ENCODE assay signal across 9 cellular contexts in genomic region chr12:57488397-57489156, GRCh38. TPM values are rescaled to one million over a fixed set of nuclear protein-coding genes. Genes with fewer than 3 reads are reported as not detected.
DNase-seq lines count a peak whose midpoint lies in the region; ATAC-seq, FAIRE-seq and TF ChIP-seq lines count a peak whose summit lies in the region.
"Had no signal": no experiment of that assay in that cellular context is flagged by ENCODE, and none has a peak within 500 bp of the region (broad histone marks: within the 10 kb centered on the region; RNA-seq: fewer than 3 reads in every experiment).

No MANE protein-coding gene starts in this region.

- peak overlapping the region; percentile 67 for H3K4me3 ChIP-seq in AG10803 (ENCODE audit: low read length)
- H3K4me3 ChIP-seq in HL-60 (replicated peaks; ENCODE audit: insufficient read depth, low read length) = peak overlapping the region; percentile 93
- H3K4me3 ChIP-seq in GM12878 = peak overlapping the region; percentile 97
- H3K4me3 ChIP-seq in lung = peak overlapping the region; percentile 96
- H3K4me3 ChIP-seq in aorta (ENCODE audit: low read length in 2 of 2) = peak overlapping the region; percentile 77 to 84

- POLR2A ChIA-PET in GM12878 (lab: Charles Lee) = interaction anchor here (0.6 to 1.6 kb wide), 3 partner anchors 10 to 56 kb away, joined by 3 to 5 read pairs (median 4); partner anchors contain the start of gene DDIT3

- H3K79me2 ChIP-seq in GM12878 (ENCODE audit: control insufficient read depth, insufficient read depth, low read length) = peaks cover 17% of the 10 kb centered on the region

- H3K27ac ChIP-seq in HL-60 (replicated peaks) (peak overlapping the region; percentile 84), GM12878 (ENCODE audit: control insufficient read depth, insufficient read depth) (peak overlapping the region; percentile 76), lung (ENCODE audit: low read depth in 1 of 2, low read length in 1 of 2) (peak overlapping the region; percentile 65 to 88), aorta (ENCODE audit: low read depth in 1 of 2, low read length in 2 of 2) (peak overlapping the region in 1 of 2 donors; percentile 66)

- TF ChIP-seq CTCF in AG10803 (conservative IDR thresholded peaks at IDR 0.05; ENCODE audit: low read length) (no peak), HL-60 (IDR thresholded peaks at IDR 0.05; ENCODE audit: insufficient read depth, low read length) (no peak), GM12878 (IDR thresholded peaks at IDR 0.05 in 2 of 3, conservative IDR thresholded peaks at IDR 0.05 in 1 of 3; ENCODE audit: control insufficient read depth in 2 of 3, extremely low read depth in 1 of 3, insufficient read depth in 1 of 3, low read depth in 3 of 3, low read length in 3 of 3) (no peak), lung (IDR thresholded peaks at IDR 0.05; ENCODE audit: control extremely low read depth, extremely low read depth) (no peak)

- ATAC-seq in GM12878 = peak; percentile 10; the same call in 2 of the 3 replicates
- ATAC-seq in lung (ENCODE audit: insufficient read depth, low FRiP score) = peak; percentile 17
- no peak for ATAC-seq in aorta (ENCODE audit: low FRiP score)
- ATAC-seq in GM19023 (IDR thresholded peaks at IDR 0.05; ENCODE audit: unreplicated experiment) = no peak

- no peak for FAIRE-seq in GM12878 (lab: Jason Lieb, UNC)

- no peak overlapping the region for H2AFZ ChIP-seq in GM12878 (ENCODE audit: control insufficient read depth, low read depth, low read length)

- CTCF ChIA-PET in GM12878 (lab: Yijun Ruan, JAX) = interaction anchor here (0.9 to 1.8 kb wide), 3 partner anchors 11 to 30 kb away, joined by 3 to 6 read pairs (median 5); no protein-coding TSS in a partner anchor

- 28% methylated on average over 11 of the region's 11 CpGs for whole genome bisulfite sequencing in GM12878 (ENCODE audit: insufficient coverage, insufficient replicate concordance, low lambda C conversion rate, missing lambda C conversion rate)
- 31 to 34% methylated on average over 11 of the region's 11 CpGs for WGBS in lung, 2 donors
- WGBS in aorta, 2 donors = 32% methylated on average over 11 of the region's 11 CpGs

- H4K20me1 ChIP-seq in GM12878 (ENCODE audit: control insufficient read depth, insufficient read depth) = no peaks in the 10 kb centered on the region

- intact Hi-C loops in GM12878 (cut with micrococcal nuclease; ENCODE audit: unreplicated experiment) (no loop called here), aorta (cut with DNase I) (no loop called here), head of caudate nucleus (cut with DNase I) (no loop called here)

- H3K9me3 ChIP-seq in GM12878 (replicated peaks; ENCODE audit: control insufficient read depth, insufficient read depth, low read length) (no peaks in the 10 kb centered on the region), lung (ENCODE audit: control insufficient read depth in 2 of 2, insufficient read depth in 1 of 2, low read length in 1 of 2) (no peaks in the 10 kb centered on the region), aorta (ENCODE audit: control insufficient read depth, low read length) (no peaks in the 10 kb centered on the region)

- in situ Hi-C loops in GM12878 (cut with MboI) = no loop called here

- DNase-seq in AG10803 (ENCODE audit: low read depth) = no peak
- DNase-seq in HL-60 (ENCODE audit: low read depth in 1 of 2, low spot score in 1 of 2) = no peak
- no peak for DNase-seq in GM12878 (ENCODE audit: low read depth, low spot score)
- no peak for DNase-seq in lung (ENCODE audit: low spot score)
- DNase-seq in aorta = peak in 1 of 2 donors; percentile 8
- DNase-seq in head of caudate nucleus = no peak
- DNase-seq in 8988T = no peak

- peak overlapping the region; percentile 58 for H3K4me2 ChIP-seq in GM12878 (ENCODE audit: control insufficient read depth, insufficient read depth)

- RAD21 ChIA-PET in GM12878 (lab: Charles Lee; ENCODE audit: unreplicated experiment) = interaction anchor here (0.6 to 1.2 kb wide), 2 partner anchors 12 to 35 kb away, joined by 3 read pairs; no protein-coding TSS in a partner anchor

- peak overlapping the region; percentile 74 for H3K9ac ChIP-seq in GM12878 (ENCODE audit: control insufficient read depth, insufficient read depth, low read length)

- 0 out of 2 replicates have a peak, but pooled peaks have one; percentile 9 for TF ChIP-seq POLR2A in GM12878 (IDR thresholded peaks at IDR 0.05; ENCODE audit: low read depth, low read length)

- no TSS peak for BruUV-seq in GM12878 (replicated peaks; lab: Mats Ljungman, UMichigan)

- H3K27me3 ChIP-seq in HL-60 (ENCODE audit: insufficient read depth, poor library complexity, severe bottlenecking) = no peaks in the 10 kb centered on the region
- H3K27me3 ChIP-seq in GM12878 (replicated peaks in 1 of 2; ENCODE audit: control insufficient read depth in 2 of 2, insufficient read depth in 2 of 2, low read length in 1 of 2) = no peaks in the 10 kb centered on the region
- no peaks in the 10 kb centered on the region for H3K27me3 ChIP-seq in lung (ENCODE audit: control insufficient read depth, insufficient read depth)
- no peaks in the 10 kb centered on the region for H3K27me3 ChIP-seq in aorta (ENCODE audit: control insufficient read depth in 1 of 2, insufficient read depth in 2 of 2, low read length in 1 of 2)

- SMC1A ChIA-PET in GM12878 (lab: Charles Lee; ENCODE audit: uncharacterized antibody, unreplicated experiment) = no interaction called here

- no peak for TF ChIP-seq EP300 in GM12878 (IDR thresholded peaks at IDR 0.05; ENCODE audit: borderline replicate concordance in 1 of 2, control insufficient read depth in 1 of 2, low read depth in 2 of 2, low read length in 2 of 2)

- H3K36me3 ChIP-seq in GM12878 (ENCODE audit: control insufficient read depth in 2 of 2, insufficient read depth in 2 of 2, low read length in 1 of 2) = peaks cover 6 to 19% of the 10 kb centered on the region in 2 experiments
- H3K36me3 ChIP-seq in lung (ENCODE audit: control insufficient read depth in 2 of 2, insufficient read depth in 2 of 2, low read length in 2 of 2) = peaks cover 17 to 22% of the 10 kb centered on the region in 2 donors
- H3K36me3 ChIP-seq in aorta (ENCODE audit: control insufficient read depth in 1 of 2, insufficient read depth in 2 of 2, low read length in 1 of 2) = peaks cover 4 to 8% of the 10 kb centered on the region in 2 donors

- no peak for TF ChIP-seq RAD21 in GM12878 (IDR thresholded peaks at IDR 0.05; ENCODE audit: insufficient read depth, low read depth, low read length)

- peaks cover 6% of the 10 kb centered on the region for H3K4me1 ChIP-seq in GM12878 (ENCODE audit: control insufficient read depth, insufficient read depth, low read length)
- H3K4me1 ChIP-seq in lung (ENCODE audit: control insufficient read depth in 2 of 2, insufficient read depth in 2 of 2, low read length in 2 of 2) = peaks cover 7 to 10% of the 10 kb centered on the region in 2 donors
- no peaks in the 10 kb centered on the region for H3K4me1 ChIP-seq in aorta (ENCODE audit: control insufficient read depth in 1 of 2, insufficient read depth in 2 of 2, low read length in 2 of 2)

RNA-seq across cellular contexts. Expression of gene MARS1, which starts 0.7 kb away (rescaled TPM):
- total RNA-seq in GM12878 (2013; cell fraction: nucleolus; rRNA removed) = 122 and 126 TPM in 2 replicates
- total RNA-seq in GM12878 (2014; rRNA removed) (138 and 155 TPM in 2 replicates), GM12878 (2014; rRNA removed; fragmentation: Illumina TruSeq; extraction: Trizol) (132 and 151 TPM in 2 replicates), GM12878 (2021) (208 and 212 TPM in 2 replicates), lung (100 to 1,000 TPM in 1 of 2 donors, 10 to 100 TPM in 1; 55.9 to 213 TPM), aorta (100 to 1,000 TPM; 117 to 136 TPM)
- 84.1 TPM for polyA plus RNA-seq in GM12878 (2011; ENCODE audit: low read depth)
- polyA plus RNA-seq in GM12878 (2011; rRNA removed) (61.9 and 108 TPM in 2 replicates), GM12878 (2014; fragmentation: Illumina TruSeq; extraction: Trizol) (161 and 221 TPM in 2 replicates), GM12878 (2014; fragmentation: Nextera tagmentation; extraction: Ambion mirVana) (100 to 1,000 TPM in 1 of 2 experiments, 10 to 100 TPM in 1; 72.3 to 129 TPM), GM12878 (2014; rRNA removed) (137 and 156 TPM in 2 replicates), GM12878 (2016; fragmentation: Nextera tagmentation; extraction: Ambion mirVana) (100 to 1,000 TPM; 255 to 270 TPM), lung (100 to 1,000 TPM in 1 of 2 donors, 10 to 100 TPM in 1; 95.0 to 156 TPM), aorta (10 to 100 TPM; 34.9 to 95.8 TPM)
- polyA plus RNA-seq in GM12878 (2011; cell fraction: cytosol; rRNA removed) = 94.9 and 95.4 TPM in 2 replicates
- polyA plus RNA-seq in GM12878 (2011; cell fraction: nucleus; rRNA removed) = 477 and 501 TPM in 2 replicates
- 85.5 and 109 TPM in 2 replicates for polyA plus RNA-seq in GM12878 (2012)
- polyA minus RNA-seq in GM12878 (2011; rRNA and poly(A)+ RNA removed) = 108 and 144 TPM in 2 replicates
- polyA minus RNA-seq in GM12878 (2011; cell fraction: cytosol; rRNA and poly(A)+ RNA removed) = 46.5 and 52.1 TPM in 2 replicates
- 102 and 181 TPM in 2 replicates for polyA minus RNA-seq in GM12878 (2011; cell fraction: nucleus; rRNA and poly(A)+ RNA removed)

RNA-seq across cellular contexts. Expression of gene ARHGAP9, which starts 8.9 kb away (rescaled TPM):
- 37.8 and 38.9 TPM in 2 replicates for total RNA-seq in GM12878 (2013; cell fraction: nucleolus; rRNA removed)
- 78.1 and 79.8 TPM in 2 replicates for total RNA-seq in GM12878 (2014; rRNA removed)
- total RNA-seq in GM12878 (2014; rRNA removed; fragmentation: Illumina TruSeq; extraction: Trizol) = 47.3 and 51.7 TPM in 2 replicates
- 101 and 102 TPM in 2 replicates for total RNA-seq in GM12878 (2021)
- 72.3 TPM for polyA plus RNA-seq in GM12878 (2011; ENCODE audit: low read depth)
- polyA plus RNA-seq in GM12878 (2011; rRNA removed) = 42.5 and 68.9 TPM in 2 replicates
- polyA plus RNA-seq in GM12878 (2011; cell fraction: cytosol; rRNA removed) = 45.6 and 45.9 TPM in 2 replicates
- polyA plus RNA-seq in GM12878 (2011; cell fraction: nucleus; rRNA removed) = 245 and 345 TPM in 2 replicates
- 80.4 and 88.1 TPM in 2 replicates for polyA plus RNA-seq in GM12878 (2012)
- 63.7 and 89.0 TPM in 2 replicates for polyA plus RNA-seq in GM12878 (2014; fragmentation: Illumina TruSeq; extraction: Trizol)
- polyA plus RNA-seq in GM12878 (2014; fragmentation: Nextera tagmentation; extraction: Ambion mirVana) = 10 to 100 TPM; 19.5 to 75.6 TPM
- 98.7 and 106 TPM in 2 replicates for polyA plus RNA-seq in GM12878 (2014; rRNA removed)
- 10 to 100 TPM; 71.1 to 81.3 TPM for polyA plus RNA-seq in GM12878 (2016; fragmentation: Nextera tagmentation; extraction: Ambion mirVana)
- polyA minus RNA-seq in GM12878 (2011; rRNA and poly(A)+ RNA removed) = 24.9 and 34.8 TPM in 2 replicates
- 20.1 and 23.3 TPM in 2 replicates for polyA minus RNA-seq in GM12878 (2011; cell fraction: cytosol; rRNA and poly(A)+ RNA removed)
- 35.5 and 59.9 TPM in 2 replicates for polyA minus RNA-seq in GM12878 (2011; cell fraction: nucleus; rRNA and poly(A)+ RNA removed)
- total RNA-seq in lung = 10 to 100 TPM; 14.7 to 40.0 TPM
- 10 to 100 TPM; 26.2 to 62.1 TPM for polyA plus RNA-seq in lung
- 10 to 100 TPM; 16.2 to 38.8 TPM for total RNA-seq in aorta
- 10 to 100 TPM in 1 of 2 donors, 1 to 10 TPM in 1; 5.5 to 21.2 TPM for polyA plus RNA-seq in aorta

RNA-seq across cellular contexts. Expression of gene GLI1, which starts 29.0 kb away (rescaled TPM):
- total RNA-seq in GM12878 (2013; cell fraction: nucleolus; rRNA removed) = 0.51 and 0.69 TPM in 2 replicates
- total RNA-seq in GM12878 (2014; rRNA removed) (0.71 and 1.0 TPM in 2 replicates), GM12878 (2014; rRNA removed; fragmentation: Illumina TruSeq; extraction: Trizol) (0.31 and 0.32 TPM in 2 replicates), GM12878 (2021) (1.1 and 1.2 TPM in 2 replicates), lung (1 to 10 TPM; 2.4 to 5.7 TPM), aorta (10 to 100 TPM in 1 of 2 donors, 1 to 10 TPM in 1; 2.4 to 15.5 TPM)
- polyA plus RNA-seq in GM12878 (2011; ENCODE audit: low read depth) = 0.33 TPM
- polyA plus RNA-seq in GM12878 (2011; rRNA removed) (0.97 and 1.2 TPM in 2 replicates), GM12878 (2014; fragmentation: Illumina TruSeq; extraction: Trizol) (0.32 and 0.79 TPM in 2 replicates), GM12878 (2014; fragmentation: Nextera tagmentation; extraction: Ambion mirVana) (under 1 TPM; 0.32 to 0.46 TPM), GM12878 (2014; rRNA removed) (0.53 and 1.4 TPM in 2 replicates), GM12878 (2016; fragmentation: Nextera tagmentation; extraction: Ambion mirVana) (under 1 TPM; 0.27 to 0.82 TPM), lung (1 to 10 TPM in 1 of 2 donors, under 1 TPM in 1; 0.74 to 1.7 TPM), aorta (1 to 10 TPM in 1 of 2 donors, under 1 TPM in 1; 0.25 to 2.1 TPM)
- 0.96 and 1.5 TPM in 2 replicates for polyA plus RNA-seq in GM12878 (2011; cell fraction: cytosol; rRNA removed)
- 4.4 and 6.4 TPM in 2 replicates for polyA plus RNA-seq in GM12878 (2011; cell fraction: nucleus; rRNA removed)
- polyA plus RNA-seq in GM12878 (2012) = 0.19 and 0.28 TPM in 2 replicates
- 0.98 and 1.5 TPM in 2 replicates for polyA minus RNA-seq in GM12878 (2011; rRNA and poly(A)+ RNA removed)
- 0.31 TPM in 1 of 2 replicates, not detected in the other for polyA minus RNA-seq in GM12878 (2011; cell fraction: cytosol; rRNA and poly(A)+ RNA removed)
- polyA minus RNA-seq in GM12878 (2011; cell fraction: nucleus; rRNA and poly(A)+ RNA removed) = 0.38 and 0.97 TPM in 2 replicates

RNA-seq across cellular contexts. Expression of gene DDIT3, which starts 31.7 kb away (rescaled TPM):
- 21.5 and 24.3 TPM in 2 replicates for total RNA-seq in GM12878 (2013; cell fraction: nucleolus; rRNA removed)
- total RNA-seq in GM12878 (2014; rRNA removed) (9.7 and 9.8 TPM in 2 replicates), GM12878 (2014; rRNA removed; fragmentation: Illumina TruSeq; extraction: Trizol) (10.4 and 12.2 TPM in 2 replicates), GM12878 (2021) (8.2 and 9.2 TPM in 2 replicates), lung (10 to 100 TPM; 31.0 to 34.7 TPM), aorta (10 to 100 TPM; 24.8 to 29.0 TPM)
- polyA plus RNA-seq in GM12878 (2011; ENCODE audit: low read depth) = 38.8 TPM
- polyA plus RNA-seq in GM12878 (2011; rRNA removed) (23.6 and 25.0 TPM in 2 replicates), GM12878 (2014; fragmentation: Illumina TruSeq; extraction: Trizol) (10.9 and 13.4 TPM in 2 replicates), GM12878 (2014; fragmentation: Nextera tagmentation; extraction: Ambion mirVana) (10 to 100 TPM; 26.8 to 28.9 TPM), GM12878 (2014; rRNA removed) (9.9 and 10.1 TPM in 2 replicates), GM12878 (2016; fragmentation: Nextera tagmentation; extraction: Ambion mirVana) (10 to 100 TPM; 20.0 to 21.7 TPM), lung (10 to 100 TPM; 68.1 to 74.7 TPM), aorta (10 to 100 TPM; 38.7 to 49.6 TPM)
- 14.0 and 15.9 TPM in 2 replicates for polyA plus RNA-seq in GM12878 (2011; cell fraction: cytosol; rRNA removed)
- 25.8 and 42.9 TPM in 2 replicates for polyA plus RNA-seq in GM12878 (2011; cell fraction: nucleus; rRNA removed)
- polyA plus RNA-seq in GM12878 (2012) = 41.1 and 47.1 TPM in 2 replicates
- 17.3 and 23.4 TPM in 2 replicates for polyA minus RNA-seq in GM12878 (2011; rRNA and poly(A)+ RNA removed)
- polyA minus RNA-seq in GM12878 (2011; cell fraction: cytosol; rRNA and poly(A)+ RNA removed) = 7.3 and 11.1 TPM in 2 replicates
- 13.8 and 17.0 TPM in 2 replicates for polyA minus RNA-seq in GM12878 (2011; cell fraction: nucleus; rRNA and poly(A)+ RNA removed)

RNA-seq across cellular contexts. Expression of gene INHBE, which starts 33.5 kb away (rescaled TPM):
- total RNA-seq in GM12878 (2013; cell fraction: nucleolus; rRNA removed) = 0.79 and 1.3 TPM in 2 replicates
- total RNA-seq in GM12878 (2014; rRNA removed) (0.51 and 1.5 TPM in 2 replicates), GM12878 (2014; rRNA removed; fragmentation: Illumina TruSeq; extraction: Trizol) (0.36 and 0.78 TPM in 2 replicates), GM12878 (2021) (0.64 and 0.77 TPM in 2 replicates), lung (under 1 TPM in 1 of 2 donors, not detected in 1; 0.12 TPM), aorta (not detected)
- 0.16 TPM for polyA plus RNA-seq in GM12878 (2011; ENCODE audit: low read depth)
- polyA plus RNA-seq in GM12878 (2011; rRNA removed) (2.2 and 2.5 TPM in 2 replicates), GM12878 (2014; fragmentation: Illumina TruSeq; extraction: Trizol) (0.38 and 0.70 TPM in 2 replicates), GM12878 (2014; fragmentation: Nextera tagmentation; extraction: Ambion mirVana) (under 1 TPM; 0.13 to 0.18 TPM), GM12878 (2014; rRNA removed) (0.58 and 1.9 TPM in 2 replicates), GM12878 (2016; fragmentation: Nextera tagmentation; extraction: Ambion mirVana) (under 1 TPM; 0.09 to 0.14 TPM), lung (not detected), aorta (not detected)
- polyA plus RNA-seq in GM12878 (2011; cell fraction: cytosol; rRNA removed) = 3.1 and 4.4 TPM in 2 replicates
- polyA plus RNA-seq in GM12878 (2011; cell fraction: nucleus; rRNA removed) = 1.3 and 1.9 TPM in 2 replicates
- 0.12 and 0.73 TPM in 2 replicates for polyA plus RNA-seq in GM12878 (2012)
- polyA minus RNA-seq in GM12878 (2011; rRNA and poly(A)+ RNA removed) = 2.8 and 6.2 TPM in 2 replicates
- 1.6 and 2.0 TPM in 2 replicates for polyA minus RNA-seq in GM12878 (2011; cell fraction: cytosol; rRNA and poly(A)+ RNA removed)
- 3.5 and 6.3 TPM in 2 replicates for polyA minus RNA-seq in GM12878 (2011; cell fraction: nucleus; rRNA and poly(A)+ RNA removed)
- total RNA-seq: pulmonary artery endothelial cell had no signal

Comparison
In these comparisons a context has a peak if more than half of its experiments do, and no peak if none do; other contexts are left out.
1. ATAC-seq: peak in GM12878 (single experiment) and lung (single experiment); none in aorta (single experiment) and GM19023 (single experiment).
2. Peak in every context shown above with its lines, with median percentiles within 50 percentile points of each other: H3K4me3 ChIP-seq.